Comparison of ENCODE assay signal across 7 cellular contexts in genomic region chr20:36046073-36046798, GRCh38.
DNase-seq lines count a peak whose midpoint lies in the region; ATAC-seq, FAIRE-seq and TF ChIP-seq lines count a peak whose summit lies in the region.
"Not testable (repeated sequence)": the region's sequence is repeated elsewhere in the genome, so short reads cannot be mapped to it uniquely, and the experiment has no call there.

No MANE protein-coding gene starts in this region.

- H2AFZ ChIP-seq in DND-41 (ENCODE audit: low read depth, low read length); PC-3 (ENCODE audit: low read length); astrocyte (ENCODE audit: low read depth, low read length); HepG2 (ENCODE audit: low read length): not testable (repeated sequence)

- ATAC-seq in DND-41 (ENCODE audit: insufficient read depth, low read depth); PC-3; activated T-cell treated with anti-CD3 and anti-CD28 coated beads, Interleukin-2, amount 50 U/mL, for 72 hours (replicated peaks in 1 of 2); HepG2: not testable (repeated sequence)

- H3K27me3 ChIP-seq in DND-41 (ENCODE audit: insufficient read depth, low read length, poor library complexity); PC-3 (ENCODE audit: low read length); astrocyte (ENCODE audit: insufficient read depth, low read length); HepG2 (ENCODE audit: control insufficient read depth in 1 of 2, insufficient read depth in 2 of 2, low read length in 2 of 2): not testable (repeated sequence)

- TF ChIP-seq EP300 in HepG2 (IDR thresholded peaks at IDR 0.05; ENCODE audit: low read depth in 2 of 2, low read length in 2 of 2); HepG2 (CRISPR knock-in tag; IDR thresholded peaks at IDR 0.05; ENCODE audit: borderline replicate concordance): not testable (repeated sequence)

- not testable (repeated sequence) for H3K9ac ChIP-seq in DND-41 (ENCODE audit: low read depth, low read length); PC-3 (ENCODE audit: low read length); astrocyte (ENCODE audit: low read length); HepG2 (ENCODE audit: insufficient read depth, low read depth, low read length)

- not testable (repeated sequence) for TF ChIP-seq CTCF in DND-41 (IDR thresholded peaks at IDR 0.05; ENCODE audit: borderline replicate concordance, extremely low read depth, low read length, poor library complexity, severe bottlenecking); PC-3 (conservative IDR thresholded peaks at IDR 0.05; ENCODE audit: low read depth, low read length); astrocyte (IDR thresholded peaks at IDR 0.05; ENCODE audit: insufficient read depth, low read depth, low read length); coronary artery (IDR thresholded peaks at IDR 0.05); HepG2 (CRISPR knock-in tag; IDR thresholded peaks at IDR 0.05); progenitor cell of endocrine pancreas (IDR thresholded peaks at IDR 0.05; ENCODE audit: unreplicated experiment)

- FAIRE-seq in astrocyte (lab: Jason Lieb, UNC); HepG2 (lab: Jason Lieb, UNC): not testable (repeated sequence)

- TF ChIP-seq RAD21 in HepG2 (CRISPR knock-in tag; IDR thresholded peaks at IDR 0.05) = peak; percentile 45; the same call in 1 of the 2 replicates

- H3K36me3 Mint-ChIP-seq in activated T-cell treated with anti-CD3 and anti-CD28 coated beads, Interleukin-2, amount 50 U/mL, for 72 hours (ENCODE audit: insufficient read depth in 2 of 2) = peaks cover 10 to 22% of the 10 kb centered on the region in 2 donors
- H3K36me3 Mint-ChIP-seq in astrocyte (ENCODE audit: low read depth, unreplicated experiment) = peaks cover 21% of the 10 kb centered on the region
- peaks cover 17% of the 10 kb centered on the region for H3K36me3 Mint-ChIP-seq in progenitor cell of endocrine pancreas (ENCODE audit: insufficient read depth)

- not testable (repeated sequence) for H3K4me3 ChIP-seq in DND-41 (ENCODE audit: low read depth in 1 of 2, low read length in 2 of 2); astrocyte (ENCODE audit: insufficient read depth, low read depth, low read length); HepG2 (replicated peaks in 1 of 3; ENCODE audit: insufficient read depth in 1 of 3, low read depth in 2 of 3, low read length in 3 of 3)
- peak overlapping the region; percentile 10; the same call in 1 of the 2 replicates for H3K4me3 ChIP-seq in PC-3 (ENCODE audit: low read length)
- peak overlapping the region; percentile 19 for H3K4me3 ChIP-seq in coronary artery

- H3K9me3 ChIP-seq in DND-41 (ENCODE audit: insufficient read depth, low read length, severe bottlenecking); PC-3 (ENCODE audit: low read length); astrocyte (ENCODE audit: insufficient read depth, low read depth, low read length); HepG2 (ENCODE audit: low read length): not testable (repeated sequence)

- CTCF ChIA-PET in PC-3 (lab: Charles Lee); HepG2 (lab: Yijun Ruan, JAX; ENCODE audit: low intra/inter-chr PET ratio, low total read pairs): not testable (repeated sequence)

- peak overlapping the region; percentile 72 for H3K27ac Mint-ChIP-seq in activated T-cell treated with anti-CD3 and anti-CD28 coated beads, Interleukin-2, amount 50 U/mL, for 72 hours
- H3K27ac Mint-ChIP-seq in astrocyte (ENCODE audit: unreplicated experiment) = not testable (repeated sequence)
- peak overlapping the region; percentile 53 for H3K27ac Mint-ChIP-seq in progenitor cell of endocrine pancreas

- H3K27me3 Mint-ChIP-seq in activated T-cell treated with anti-CD3 and anti-CD28 coated beads, Interleukin-2, amount 50 U/mL, for 72 hours (ENCODE audit: low read depth); astrocyte (ENCODE audit: low read depth, unreplicated experiment); progenitor cell of endocrine pancreas: not testable (repeated sequence)

- peak; percentile 47 to 64; a peak in 3 of 4 replicates for TF ChIP-seq POLR2A in HepG2 (IDR thresholded peaks at IDR 0.05; ENCODE audit: insufficient read depth in 1 of 2, low read depth in 2 of 2, low read length in 2 of 2)

- not testable (repeated sequence) for H3K27ac ChIP-seq in DND-41 (ENCODE audit: low read length); PC-3 (ENCODE audit: low read length); astrocyte (ENCODE audit: low read depth, low read length); coronary artery; HepG2 (ENCODE audit: extremely low read length, insufficient read depth, low read length)

- POLR2A ChIA-PET in PC-3 (lab: Charles Lee; ENCODE audit: unreplicated experiment) = interaction anchor here (0.7 kb wide), 1 partner anchor 1146 kb away, joined by 5 read pairs; no protein-coding TSS in a partner anchor
- POLR2A ChIA-PET in HepG2 (lab: Yijun Ruan, JAX) = not testable (repeated sequence)

- H3F3A ChIP-seq in PC-3 (ENCODE audit: low read length, unreplicated experiment) = not testable (repeated sequence)

- H3K4me1 ChIP-seq in DND-41 (ENCODE audit: insufficient read depth, low read length) = peaks cover 19% of the 10 kb centered on the region
- H3K4me1 ChIP-seq in PC-3 (ENCODE audit: insufficient read depth, low read length) = peaks cover 12% of the 10 kb centered on the region
- not testable (repeated sequence) for H3K4me1 ChIP-seq in astrocyte (ENCODE audit: insufficient read depth, low read length)
- H3K4me1 ChIP-seq in HepG2 (ENCODE audit: insufficient read depth, low read length) = peaks cover 41% of the 10 kb centered on the region

- not testable (repeated sequence) for DNase-seq in DND-41; PC-3; activated T-cell treated with anti-CD3 and anti-CD28 coated beads, Interleukin-2, amount 50 U/mL, for 72 hours; astrocyte (ENCODE audit: low read depth); coronary artery (ENCODE audit: low spot score); HepG2 (ENCODE audit: low spot score); progenitor cell of endocrine pancreas (ENCODE audit: low spot score, unreplicated experiment)

- not testable (repeated sequence) for H3K9me2 ChIP-seq in PC-3 (replicated peaks; ENCODE audit: low read length)

- intact Hi-C loops in PC-3 (cut with micrococcal nuclease); HepG2 (cut with micrococcal nuclease; ENCODE audit: unreplicated experiment): not testable (repeated sequence)

- in situ Hi-C loops in HepG2 (cut with HindIII; ENCODE audit: extremely low pct_ligation_motif_present, low pct_unique_long_range_greater_than_20kb) = not testable (repeated sequence)

- H3K4me2 ChIP-seq in DND-41 (ENCODE audit: insufficient read depth, low read length) (peak overlapping the region; percentile 25; the same call in 1 of the 2 replicates), PC-3 (ENCODE audit: low read length) (peak overlapping the region; percentile 25; the same call in 1 of the 2 replicates), astrocyte (ENCODE audit: low read length) (peak overlapping the region; percentile 53)
- not testable (repeated sequence) for H3K4me2 ChIP-seq in HepG2 (ENCODE audit: low read depth, low read length)

- 86% methylated on average over 4 of the region's 4 CpGs for WGBS in HepG2 (ENCODE audit: low lambda C conversion rate)

- H3K9me3 Mint-ChIP-seq in activated T-cell treated with anti-CD3 and anti-CD28 coated beads, Interleukin-2, amount 50 U/mL, for 72 hours; astrocyte (ENCODE audit: unreplicated experiment); progenitor cell of endocrine pancreas (ENCODE audit: low read depth): not testable (repeated sequence)

- H3K79me2 ChIP-seq in DND-41 (ENCODE audit: insufficient read depth, low read length) (peaks cover 48% of the 10 kb centered on the region), PC-3 (ENCODE audit: low read length) (peaks cover 73% of the 10 kb centered on the region), astrocyte (ENCODE audit: insufficient read depth, low read length) (peaks cover 66% of the 10 kb centered on the region), HepG2 (ENCODE audit: insufficient read depth, low read length) (peaks cover 58% of the 10 kb centered on the region)

- peak overlapping the region in 1 of 2 donors; percentile 39 for H3K4me3 Mint-ChIP-seq in activated T-cell treated with anti-CD3 and anti-CD28 coated beads, Interleukin-2, amount 50 U/mL, for 72 hours
- H3K4me3 Mint-ChIP-seq in astrocyte (ENCODE audit: unreplicated experiment) = peak overlapping the region; percentile 72
- not testable (repeated sequence) for H3K4me3 Mint-ChIP-seq in progenitor cell of endocrine pancreas (ENCODE audit: low read depth)

- BruUV-seq in PC-3 (replicated peaks; lab: Mats Ljungman, UMichigan) = not testable (repeated sequence)
- TSS peak; percentile 1 for BruUV-seq in HepG2 (replicated peaks; lab: Mats Ljungman, UMichigan)

- peaks cover 45% of the 10 kb centered on the region for H3K4me1 Mint-ChIP-seq in activated T-cell treated with anti-CD3 and anti-CD28 coated beads, Interleukin-2, amount 50 U/mL, for 72 hours (ENCODE audit: low read depth)
- peaks cover 17% of the 10 kb centered on the region for H3K4me1 Mint-ChIP-seq in astrocyte (ENCODE audit: low read depth, unreplicated experiment)
- H3K4me1 Mint-ChIP-seq in progenitor cell of endocrine pancreas (ENCODE audit: low read depth) = peaks cover 27% of the 10 kb centered on the region

- H4K20me1 ChIP-seq in DND-41 (ENCODE audit: insufficient read depth, low read length) = peaks cover 56% of the 10 kb centered on the region
- H4K20me1 ChIP-seq in PC-3 (ENCODE audit: low read length) = peaks cover 57% of the 10 kb centered on the region
- H4K20me1 ChIP-seq in astrocyte (ENCODE audit: insufficient read depth, low read length) = peaks cover 67% of the 10 kb centered on the region
- peaks cover 58% of the 10 kb centered on the region for H4K20me1 ChIP-seq in HepG2 (ENCODE audit: insufficient read depth, low read length)

- H3K36me3 ChIP-seq in DND-41 (ENCODE audit: insufficient read depth, low read length) = peaks cover 22% of the 10 kb centered on the region
- H3K36me3 ChIP-seq in PC-3 (ENCODE audit: low read depth, low read length) = peaks cover 13% of the 10 kb centered on the region
- not testable (repeated sequence) for H3K36me3 ChIP-seq in astrocyte (ENCODE audit: insufficient read depth, low read length); HepG2 (replicated peaks in 1 of 2; ENCODE audit: control insufficient read depth in 1 of 2, insufficient read depth in 2 of 2, low read length in 2 of 2)
